1 cellular context compared by ENCODE assay signal in the genomic region with DNA sequence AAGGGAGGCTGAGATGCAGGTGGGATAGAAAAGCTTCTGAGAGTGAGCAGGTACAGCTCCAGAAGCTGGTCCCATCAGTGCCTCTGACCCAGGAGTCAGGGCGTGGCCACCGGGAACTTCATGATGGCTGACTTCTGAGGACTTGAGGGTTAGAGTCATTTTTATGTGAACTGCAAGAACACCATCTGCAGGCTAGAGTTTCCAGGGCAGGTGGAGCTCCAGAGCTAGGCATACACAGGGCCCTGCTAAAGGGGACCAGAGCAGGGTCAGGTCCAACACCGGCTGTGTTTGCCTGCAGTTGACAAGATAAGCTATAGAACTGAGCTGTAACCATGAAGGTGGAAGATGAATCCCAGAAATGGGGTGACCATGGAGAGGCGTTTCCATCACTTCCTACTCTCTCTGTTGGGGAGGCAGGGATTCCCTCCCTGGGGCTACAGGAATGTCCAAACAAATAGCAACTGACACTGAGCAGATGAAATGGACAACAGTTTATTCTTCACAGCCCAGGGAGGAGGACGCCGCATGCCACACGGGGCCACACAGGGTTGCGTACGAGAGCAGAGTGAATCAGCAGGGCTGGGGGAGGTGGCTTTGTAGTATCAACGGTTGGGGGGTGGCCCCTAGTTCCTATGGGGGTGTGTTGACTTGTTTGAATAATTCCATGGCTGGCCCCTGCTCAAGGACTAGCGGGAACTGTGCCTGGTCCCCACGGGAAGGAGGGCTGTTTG.
TF ChIP-seq lines count a peak whose summit lies in the region.

No MANE protein-coding gene starts in this region.

TF ChIP-seq in IMR-90, 13 proteins besides CTCF, POLR2A, EP300 and RAD21:
- no peak for TF ChIP-seq RFX5 (IDR thresholded peaks at IDR 0.05; ENCODE audit: low read depth, low read length)
- TF ChIP-seq MXI1 (IDR thresholded peaks at IDR 0.05; ENCODE audit: borderline replicate concordance, low read depth, low read length) = no peak
- TF ChIP-seq CEBPB (IDR thresholded peaks at IDR 0.05; ENCODE audit: low read depth, low read length) = no peak
- no peak for TF ChIP-seq NFE2L2 (IDR thresholded peaks at IDR 0.05; ENCODE audit: low read depth, low read length)
- TF ChIP-seq SMC3 (IDR thresholded peaks at IDR 0.05; ENCODE audit: low read depth, low read length) = no peak
